ENCODE assay signal across 28 cellular contexts in the genomic region with DNA sequence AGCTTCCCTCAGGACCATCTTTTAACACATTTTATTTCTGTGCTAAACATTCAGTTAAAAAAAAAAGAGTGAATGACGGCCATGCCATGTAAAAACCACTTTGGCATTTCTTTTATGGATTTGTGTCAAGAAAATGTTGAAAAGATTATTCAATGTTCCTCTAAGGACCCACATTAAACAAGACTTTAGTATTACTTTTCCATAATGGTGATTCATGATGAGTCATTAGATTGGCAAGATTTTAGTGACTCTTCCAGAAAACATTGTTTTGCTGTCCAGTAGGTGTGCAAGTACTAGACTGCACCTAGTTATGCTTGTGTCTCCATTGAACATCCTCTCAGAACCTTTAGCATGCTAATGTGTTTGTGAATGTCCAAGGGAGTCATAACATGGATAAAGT.
A peak's percentile ranks its signal among the peaks of the same experiment; 100 is the strongest.
DNase-seq lines count a peak whose midpoint lies in the region; ATAC-seq, FAIRE-seq and TF ChIP-seq lines count a peak whose summit lies in the region.
"Had no signal": no experiment of that assay in that cellular context is flagged by ENCODE, and none has a peak within 500 bp of the region (broad histone marks: within the 10 kb centered on the region; RNA-seq: fewer than 3 reads in every experiment).

No MANE protein-coding gene starts in this region.

- H3K4me3 ChIP-seq in A549 (no peak overlapping the region), astrocyte of the cerebellum (ENCODE audit: low read depth, low read length) (no peak overlapping the region), ascending aorta (no peak overlapping the region)
- H3K4me3 ChIP-seq: uterus had no signal

- H3K4me1 Mint-ChIP-seq in type B pancreatic cell (ENCODE audit: unreplicated experiment): peaks cover 10% of the 10 kb centered on the region
- H3K4me1 Mint-ChIP-seq: activated CD4-positive, alpha-beta T cell treated with anti-CD3 and anti-CD28 coated beads, Interleukin-2, amount 10 ng/mL, durations not matched to agents 24 days and 14 days; memory B cell had no signal

- DNase-seq in A549 (ENCODE audit: low read depth in 1 of 2, low spot score in 1 of 2) (peak in 1 of 2 experiments; percentile 4), LHCN-M2 (ENCODE audit: low read depth) (peak; percentile 10), astrocyte of the cerebellum (ENCODE audit: low read depth) (peak; percentile 45), glomerular visceral epithelial cell (ENCODE audit: extremely low spot score) (peak; percentile 12), 8988T (no peak), type B pancreatic cell (ENCODE audit: extremely low spot score, unreplicated experiment) (no peak), SHP77 (lab: John Stamatoyannopoulos, UW) (no peak), ascending aorta (ENCODE audit: low spot score in 2 of 2) (no peak)
- DNase-seq: activated CD4-positive, alpha-beta T cell treated with anti-CD3 and anti-CD28 coated beads, Interleukin-2, amount 10 ng/mL, durations not matched to agents 24 days and 14 days; activated gamma-delta T cell treated with Interleukin-2 at 50 U/mL for 16 hours; activated T-cell treated with anti-CD3 and anti-CD28 coated beads, Interleukin-2, amount 50 U/mL, for 24 hours; BE2C; effector CD8-positive, alpha-beta T cell; H7; left colon; NCI-H2081; NCI-H446; NCI-H774; posterior cingulate gyrus; stimulated activated naive CD4-positive, alpha-beta T cell; T-helper 9 cell; uterus; WERI-Rb-1 had no signal

- no peak overlapping the region for H3K27ac Mint-ChIP-seq in type B pancreatic cell
- H3K27ac Mint-ChIP-seq: activated CD4-positive, alpha-beta T cell treated with anti-CD3 and anti-CD28 coated beads, Interleukin-2, amount 10 ng/mL, durations not matched to agents 24 days and 14 days; activated T-cell treated with anti-CD3 and anti-CD28 coated beads, Interleukin-2, amount 50 U/mL, for 24 hours; memory B cell had no signal

- intact Hi-C loops in ascending aorta (cut with DNase I): no loop called here

- CTCF ChIA-PET in A549 (lab: Yijun Ruan, JAX): no interaction called here

- FAIRE-seq in A549 (lab: Jason Lieb, UNC): no peak
- FAIRE-seq: colon, frontal cortex, GM19239 had no signal

- H3K4me1 ChIP-seq in A549 (no peaks in the 10 kb centered on the region), ascending aorta (no peaks in the 10 kb centered on the region)
- H3K4me1 ChIP-seq: uterus had no signal

- no peaks in the 10 kb centered on the region for H3K36me3 Mint-ChIP-seq in type B pancreatic cell
- H3K36me3 Mint-ChIP-seq: memory B cell had no signal

- no peak for TF ChIP-seq POLR2A in A549 (IDR thresholded peaks at IDR 0.05; ENCODE audit: low read length)

- no peak for TF ChIP-seq RAD21 in A549 (conservative IDR thresholded peaks at IDR 0.05 in 1 of 2, IDR thresholded peaks at IDR 0.05 in 1 of 2)

- no peak for TF ChIP-seq CTCF in A549 (IDR thresholded peaks at IDR 0.05)
- TF ChIP-seq CTCF in astrocyte of the cerebellum (IDR thresholded peaks at IDR 0.05; ENCODE audit: low read depth, low read length, missing control alignments): no peak
- no peak for TF ChIP-seq CTCF in type B pancreatic cell (conservative IDR thresholded peaks at IDR 0.05)
- no peak for TF ChIP-seq CTCF in ascending aorta (IDR thresholded peaks at IDR 0.05)

- POLR2A ChIA-PET in A549 (lab: Yijun Ruan, JAX): no interaction called here

- H3K4me3 Mint-ChIP-seq in type B pancreatic cell: no peak overlapping the region
- H3K4me3 Mint-ChIP-seq: activated CD4-positive, alpha-beta T cell treated with anti-CD3 and anti-CD28 coated beads, Interleukin-2, amount 10 ng/mL, durations not matched to agents 24 days and 14 days; activated T-cell treated with anti-CD3 and anti-CD28 coated beads, Interleukin-2, amount 50 U/mL, for 24 hours; memory B cell had no signal

- H3K27ac ChIP-seq in A549: no peak overlapping the region
- H3K27ac ChIP-seq in ascending aorta: no peak overlapping the region
- H3K27ac ChIP-seq: uterus, WERI-Rb-1 had no signal

- in situ Hi-C loops in astrocyte of the cerebellum (cut with HindIII; ENCODE audit: low sequenced_read_pairs): no loop called here

- no peaks in the 10 kb centered on the region for H3K36me3 ChIP-seq in ascending aorta
- H3K36me3 ChIP-seq: BE2C, uterus, WERI-Rb-1 had no signal

- no peaks in the 10 kb centered on the region for H3K9me3 ChIP-seq in A549
- no peaks in the 10 kb centered on the region for H3K9me3 ChIP-seq in ascending aorta
- H3K9me3 ChIP-seq: BE2C, uterus had no signal

- H3K9me3 Mint-ChIP-seq in type B pancreatic cell: no peaks in the 10 kb centered on the region
- H3K9me3 Mint-ChIP-seq: activated CD4-positive, alpha-beta T cell treated with anti-CD3 and anti-CD28 coated beads, Interleukin-2, amount 10 ng/mL, durations not matched to agents 24 days and 14 days had no signal

- H3K27me3 Mint-ChIP-seq in type B pancreatic cell: no peaks in the 10 kb centered on the region
- H3K27me3 Mint-ChIP-seq: activated CD4-positive, alpha-beta T cell treated with anti-CD3 and anti-CD28 coated beads, Interleukin-2, amount 10 ng/mL, durations not matched to agents 24 days and 14 days; activated T-cell treated with anti-CD3 and anti-CD28 coated beads, Interleukin-2, amount 50 U/mL, for 24 hours; memory B cell had no signal

- no peak overlapping the region for H3K4me2 ChIP-seq in A549

- no peak for ATAC-seq in A549
- ATAC-seq: esophagus mucosa, left colon had no signal

- H3K27me3 ChIP-seq in ascending aorta: no peaks in the 10 kb centered on the region
- H3K27me3 ChIP-seq: BE2C, uterus had no signal

- no peak for TF ChIP-seq EP300 in A549 (IDR thresholded peaks at IDR 0.05)

- WGBS in A549 (ENCODE audit: missing lambda C conversion rate): 7% methylated on average over 1 of the region's 1 CpG

TF ChIP-seq in A549, 52 proteins besides CTCF, POLR2A, EP300 and RAD21:
- no peak for TF ChIP-seq BHLHE40 (IDR thresholded peaks at IDR 0.05; ENCODE audit: low read depth, low read length)
- TF ChIP-seq FOSL2 (IDR thresholded peaks at IDR 0.05): no peak
- peak; percentile 63 for TF ChIP-seq FOSL2 (CRISPR knock-in tag; IDR thresholded peaks at IDR 0.05)
- TF ChIP-seq, protein P1, sequence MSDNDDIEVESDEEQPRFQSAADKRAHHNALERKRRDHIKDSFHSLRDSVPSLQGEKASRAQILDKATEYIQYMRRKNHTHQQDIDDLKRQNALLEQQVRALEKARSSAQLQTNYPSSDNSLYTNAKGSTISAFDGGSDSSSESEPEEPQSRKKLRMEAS (IDR thresholded peaks at IDR 0.05): no peak
TF ChIP-seq in A549: peak in this region for 1.

Comparison
In these comparisons a context has a peak if more than half of its experiments do, and no peak if none do; other contexts are left out.
1. DNase-seq: peak in LHCN-M2 (single experiment), astrocyte of the cerebellum (single experiment) and glomerular visceral epithelial cell (single experiment); none in 8988T (single experiment), type B pancreatic cell (single experiment), SHP77 (0 of 2) and ascending aorta (0 of 2).